25 cellular contexts compared by ENCODE assay signal in the genomic region with DNA sequence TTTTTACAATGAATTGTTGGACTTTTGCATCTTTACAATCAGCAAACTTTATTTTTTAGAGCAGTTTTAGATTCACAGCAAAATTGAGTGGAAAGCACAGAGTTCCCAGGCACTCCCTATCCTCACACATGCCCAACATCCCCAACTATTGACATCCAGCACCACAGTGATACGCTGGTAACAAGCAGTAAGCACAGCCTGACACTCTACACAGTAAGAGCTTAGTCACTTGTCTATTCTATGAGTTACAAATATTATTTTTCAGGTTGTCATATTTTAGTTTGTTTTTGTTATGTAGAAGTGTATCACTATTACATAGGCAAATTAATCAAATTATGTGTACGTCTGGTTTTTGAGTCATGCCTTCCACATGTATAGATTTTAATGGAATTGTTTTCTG. TPM values are rescaled to one million over a fixed set of nuclear protein-coding genes. Genes with fewer than 3 reads are reported as not detected.
"Had no signal": no experiment of that assay in that cellular context is flagged by ENCODE, and none has a peak within 500 bp of the region (broad histone marks: within the 10 kb centered on the region; RNA-seq: fewer than 3 reads in every experiment).

No MANE protein-coding gene starts in this region.

- FAIRE-seq: frontal cortex had no signal

- H3K27ac Mint-ChIP-seq: stimulated activated memory B cell treated with anti-CD40 and anti-IgM and Interleukin-4, amounts not matched to agents 10 μg/mL and 1 μg/mL and 100 μg/mL, for 72 hours had no signal

- H3K9me3 ChIP-seq: uterus had no signal

- H3K36me3 ChIP-seq: heart left ventricle, spleen, stomach, uterus had no signal

- H3K4me3 ChIP-seq: dorsolateral prefrontal cortex, heart left ventricle, lung, spleen, stomach, uterus had no signal

- ATAC-seq: heart left ventricle; left colon; left ventricle myocardium superior; sciatic nerve; stimulated activated memory B cell treated with anti-CD40 and anti-IgM and Interleukin-4, amounts not matched to agents 10 μg/mL and 1 μg/mL and 100 μg/mL, for 72 hours had no signal

- H3K4me3 Mint-ChIP-seq: stimulated activated memory B cell treated with anti-CD40 and anti-IgM and Interleukin-4, amounts not matched to agents 10 μg/mL and 1 μg/mL and 100 μg/mL, for 72 hours had no signal

- H3K27me3 ChIP-seq: heart left ventricle, spleen, stomach, uterus had no signal

- H3K36me3 Mint-ChIP-seq: stimulated activated memory B cell treated with anti-CD40 and anti-IgM and Interleukin-4, amounts not matched to agents 10 μg/mL and 1 μg/mL and 100 μg/mL, for 72 hours had no signal

- H3K27ac ChIP-seq: dorsolateral prefrontal cortex, stomach, uterus had no signal

- H3K4me1 ChIP-seq: stomach, uterus had no signal

- DNase-seq: cortex of kidney; dorsolateral prefrontal cortex; effector CD8-positive, alpha-beta T cell; heart left ventricle; hippocampal formation; left colon; left ventricle myocardium superior; mesenchymal stem cell; midbrain; posterior cingulate gyrus; spleen; stimulated activated CD4-positive, alpha-beta T cell treated with anti-CD3 and anti-CD28 coated beads, Interleukin-15, amount 100 ng/mL, for 24 hours; stimulated activated CD4-positive, alpha-beta T cell treated with anti-CD3 and anti-CD28 coated beads, Interleukin-1b, Interleukin-23, amount 100 ng/mL, for 48 hours; stimulated activated CD4-positive, alpha-beta T cell treated with anti-CD3 and anti-CD28 coated beads, Interleukin-4, amount 100 ng/mL, for 24 hours; stomach; substantia nigra; trophoblast cell; uterus had no signal

RNA-seq across cellular contexts. Expression of gene GIMAP7, which starts 27.0 kb away (rescaled TPM):
- total RNA-seq: kidney epithelial cell, osteocyte had no signal
- polyA plus RNA-seq: neural cell had no signal

RNA-seq across cellular contexts. Expression of gene GIMAP8, which starts 37.2 kb away (rescaled TPM):
- total RNA-seq: kidney epithelial cell, osteocyte had no signal
- polyA plus RNA-seq: neural cell had no signal
